In genomic region chr6:62891065-62891647, GRCh38 we compare ENCODE assay signal across 9 cellular contexts.
DNase-seq lines count a peak whose midpoint lies in the region; ATAC-seq and TF ChIP-seq lines count a peak whose summit lies in the region.
"Had no signal": no experiment of that assay in that cellular context is flagged by ENCODE, and none has a peak within 500 bp of the region (broad histone marks: within the 10 kb centered on the region; RNA-seq: fewer than 3 reads in every experiment).

No MANE protein-coding gene starts in this region.

- H3K4me1 Mint-ChIP-seq in brain: no peaks in the 10 kb centered on the region
- H3K4me1 Mint-ChIP-seq in activated T-helper 17 cell treated with anti-CD3 and anti-CD28 coated beads, Interleukin-2, amount 50 U/mL, for 72 hours: no peaks in the 10 kb centered on the region

- H3K9me3 Mint-ChIP-seq in brain: no peaks in the 10 kb centered on the region
- peaks cover 7% of the 10 kb centered on the region for H3K9me3 Mint-ChIP-seq in activated T-helper 17 cell treated with anti-CD3 and anti-CD28 coated beads, Interleukin-2, amount 50 U/mL, for 72 hours

- H3K27ac Mint-ChIP-seq in brain: no peak overlapping the region
- no peak overlapping the region for H3K27ac Mint-ChIP-seq in activated T-helper 17 cell treated with anti-CD3 and anti-CD28 coated beads, Interleukin-2, amount 50 U/mL, for 72 hours

- DNase-seq in ELR (ENCODE audit: low read depth): peak; percentile 1
- peak; percentile 5 for DNase-seq in M059J (ENCODE audit: low read depth)
- peak; percentile 29 for DNase-seq in middle frontal gyrus (ENCODE audit: extremely low spot score, low spot score)
- DNase-seq in DMS79 (lab: John Stamatoyannopoulos, UW): no peak
- no peak for DNase-seq in NCI-H1436 (lab: John Stamatoyannopoulos, UW)
- DNase-seq: islet precursor cell had no signal

- H3K4me3 Mint-ChIP-seq in brain: no peak overlapping the region
- no peak overlapping the region for H3K4me3 Mint-ChIP-seq in activated T-helper 17 cell treated with anti-CD3 and anti-CD28 coated beads, Interleukin-2, amount 50 U/mL, for 72 hours

- no peak for ATAC-seq in GM19452 (IDR thresholded peaks at IDR 0.05; ENCODE audit: unreplicated experiment)
- no peak for ATAC-seq in activated T-helper 17 cell treated with anti-CD3 and anti-CD28 coated beads, Interleukin-2, amount 50 U/mL, for 72 hours (replicated peaks)

- H3K27me3 Mint-ChIP-seq in brain: peaks cover 4% of the 10 kb centered on the region
- H3K27me3 Mint-ChIP-seq in activated T-helper 17 cell treated with anti-CD3 and anti-CD28 coated beads, Interleukin-2, amount 50 U/mL, for 72 hours: no peaks in the 10 kb centered on the region

- TF ChIP-seq CTCF in brain (conservative IDR thresholded peaks at IDR 0.05): peak; percentile 54 to 81

- no peaks in the 10 kb centered on the region for H3K36me3 Mint-ChIP-seq in brain
- no peaks in the 10 kb centered on the region for H3K36me3 Mint-ChIP-seq in activated T-helper 17 cell treated with anti-CD3 and anti-CD28 coated beads, Interleukin-2, amount 50 U/mL, for 72 hours (ENCODE audit: low read depth)

Comparison
In these comparisons a context has a peak if more than half of its experiments do, and no peak if none do; other contexts are left out.
1. DNase-seq: peak in ELR (single experiment), M059J (single experiment) and middle frontal gyrus (single experiment); none in DMS79 (single experiment) and NCI-H1436 (single experiment).